8 cellular contexts compared by ENCODE assay signal in the genomic region with DNA sequence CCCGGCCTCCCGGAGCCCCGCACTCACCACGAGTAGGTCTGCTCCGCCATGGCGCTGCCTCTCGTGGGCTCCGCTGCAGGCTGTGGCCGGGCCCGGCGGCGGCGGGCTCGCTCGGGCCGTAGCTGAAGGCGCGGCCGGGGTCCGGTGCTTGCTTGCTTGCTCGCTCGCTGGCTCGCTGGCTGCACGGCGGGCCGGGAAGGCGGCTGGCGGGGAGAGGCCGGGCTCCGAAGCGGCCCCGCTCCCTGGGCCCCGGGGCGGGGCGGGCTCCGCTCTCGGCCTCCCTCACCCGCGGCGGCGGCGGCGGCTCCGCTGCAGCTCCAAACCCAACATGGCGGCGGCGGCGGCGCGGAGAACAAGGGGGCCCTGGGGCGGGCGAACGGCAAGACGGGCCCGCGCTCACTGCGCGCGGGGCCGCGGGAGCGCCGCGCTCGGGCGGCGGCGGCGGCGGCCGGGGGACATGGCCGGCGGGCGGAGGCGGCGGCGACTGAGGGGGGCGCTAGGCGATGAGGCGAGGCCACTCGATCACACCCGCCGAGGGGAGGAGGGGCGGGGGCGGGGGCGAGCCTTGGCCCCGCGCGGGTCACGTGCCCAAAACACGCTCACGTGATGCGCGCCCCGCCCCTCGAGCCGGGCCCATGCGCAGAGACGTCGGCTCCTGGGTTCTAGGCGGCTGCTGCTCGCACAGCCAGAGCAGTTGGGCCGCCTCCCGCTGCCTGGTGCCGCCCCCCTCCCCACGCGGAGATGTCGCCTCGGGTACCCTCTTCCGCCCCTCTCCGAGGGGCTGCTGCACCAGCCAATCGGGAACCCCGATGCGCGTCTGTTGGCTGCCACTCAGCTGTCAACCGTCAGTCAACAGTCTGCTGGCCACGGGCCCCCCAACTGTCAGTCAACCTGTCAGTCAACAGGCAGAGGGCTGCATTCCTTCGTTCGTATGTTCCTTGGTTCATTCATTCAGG. TPM values are rescaled to one million over a fixed set of nuclear protein-coding genes. Genes with fewer than 3 reads are reported as not detected.
A peak's percentile ranks its signal among the peaks of the same experiment; 100 is the strongest.
DNase-seq lines count a peak whose midpoint lies in the region; ATAC-seq lines count a peak whose summit lies in the region.

SPPL3 (minus strand) TSS at position 541 of the 956 bp plus-strand sequence; CDS start at position 50, 491 bp downstream.

- peak within 1 kb of the TSS; percentile 96 for H3K4me2 ChIP-seq in BLaER1

- H3K9me3 ChIP-seq in BLaER1: no peaks in the 10 kb centered on the region

- H3K9ac ChIP-seq in BLaER1: peak within 1 kb of the TSS; percentile 97

- ATAC-seq in GM19328 (IDR thresholded peaks at IDR 0.05; ENCODE audit: unreplicated experiment): peak; percentile 60
- ATAC-seq in HG03469 (IDR thresholded peaks at IDR 0.05; ENCODE audit: unreplicated experiment): peak; percentile 38
- peak; percentile 89 for ATAC-seq in left lobe of liver

- peak; percentile 57 to 96 for DNase-seq in NCI-H526 (lab: John Stamatoyannopoulos, UW)
- peak; percentile 92 for DNase-seq in activated CD4-positive, alpha-beta T cell treated with anti-CD3 and anti-CD28 coated beads, Interleukin-2, amount 50 U/mL, for 1 hour
- peak; percentile 59 for DNase-seq in cortex of kidney (lab: John Stamatoyannopoulos, UW)
- peak; percentile 94 for DNase-seq in left lobe of liver (ENCODE audit: low spot score)
- peak; percentile 90 for DNase-seq in stimulated activated CD4-positive, alpha-beta T cell treated with anti-CD3 and anti-CD28 coated beads, Interleukin-1b, Interleukin-23, amount 100 ng/mL, for 48 hours

- peak within 1 kb of the TSS; percentile 95 for H3K27ac ChIP-seq in BLaER1

- peak within 1 kb of the TSS; percentile 98 for H3K4me3 ChIP-seq in BLaER1

- peaks cover 47% of the 10 kb centered on the region for H4K20me1 ChIP-seq in BLaER1

- H3K4me1 ChIP-seq in BLaER1: peaks cover 45% of the 10 kb centered on the region

- peaks cover 20% of the 10 kb centered on the region for H3K36me3 ChIP-seq in BLaER1

- no peaks in the 10 kb centered on the region for H3K27me3 ChIP-seq in BLaER1

RNA-seq across cellular contexts. Expression of gene SPPL3, which starts in this region (rescaled TPM):
- 17.5 TPM for total RNA-seq in left lobe of liver

Comparison
In these comparisons a context has a peak if more than half of its experiments do, and no peak if none do; other contexts are left out.
1. Peak in every context shown above with its lines: DNase-seq, ATAC-seq, H3K4me3 ChIP-seq and H3K27ac ChIP-seq.
2. ATAC-seq: peak in every context shown above with its lines; median percentile 89 in left lobe of liver; 60 in GM19328; 38 in HG03469.